In genomic region chr6:166076625-166077024, GRCh38 we compare ENCODE assay signal across 20 cellular contexts.
DNase-seq lines count a peak whose midpoint lies in the region; ATAC-seq, FAIRE-seq and TF ChIP-seq lines count a peak whose summit lies in the region.
"Had no signal": no experiment of that assay in that cellular context is flagged by ENCODE, and none has a peak within 500 bp of the region (broad histone marks: within the 10 kb centered on the region; RNA-seq: fewer than 3 reads in every experiment).

No MANE protein-coding gene starts in this region.

- H3K23ac ChIP-seq in mesendoderm (ENCODE audit: low read length): no peak overlapping the region

- H3K9ac ChIP-seq in Karpas-422 (ENCODE audit: low read length) (no peak overlapping the region), mesendoderm (ENCODE audit: low read length) (no peak overlapping the region)

- no peak overlapping the region for H3K4ac ChIP-seq in mesendoderm (ENCODE audit: low read depth, low read length)

- no peak overlapping the region for H2BK15ac ChIP-seq in mesendoderm (replicated peaks; ENCODE audit: low read depth)

- no peak overlapping the region for H3K4me2 ChIP-seq in Karpas-422 (ENCODE audit: low read depth, low read length, poor library complexity, severe bottlenecking)
- H3K4me2 ChIP-seq in mesendoderm (ENCODE audit: low read length): no peak overlapping the region

- H3K36me3 ChIP-seq in Karpas-422 (ENCODE audit: insufficient read depth, low read length): no peaks in the 10 kb centered on the region
- no peaks in the 10 kb centered on the region for H3K36me3 ChIP-seq in bronchial epithelial cell (ENCODE audit: control insufficient read depth, insufficient read depth, low read length)
- no peaks in the 10 kb centered on the region for H3K36me3 ChIP-seq in mesendoderm (ENCODE audit: control insufficient read depth, insufficient read depth, low read length)
- H3K36me3 ChIP-seq: ascending aorta, neutrophil had no signal

- H3K79me1 ChIP-seq in mesendoderm (ENCODE audit: low read length): no peaks in the 10 kb centered on the region

- no peak overlapping the region for H3K56ac ChIP-seq in mesendoderm (ENCODE audit: low read length)

- no peak overlapping the region for H2AFZ ChIP-seq in Karpas-422 (ENCODE audit: low read length)

- DNase-seq in GM12865 (ENCODE audit: low read depth) (peak; percentile 4), Karpas-422 (peak; percentile 65), bronchial epithelial cell (ENCODE audit: low read depth) (no peak), mesendoderm (peak; percentile 54), NK-92 (lab: John Stamatoyannopoulos, UW; ENCODE audit: unreplicated experiment) (no peak)
- no peak for DNase-seq in NK-92 treated with Interleukin-12 subunit alpha and Interleukin-12 subunit beta, amount 100 ng/mL, for 24 hours (lab: John Stamatoyannopoulos, UW)
- DNase-seq: activated CD8-positive, alpha-beta memory T cell treated with anti-CD3 and anti-CD28 coated beads, Interleukin-2, amount 50 U/mL, for 4 hours; caudate nucleus; CD4-positive, alpha-beta T cell; DMS 273 treated with DMSO at 0.1 percent for 48 hours; GDM1; HFFc6; KG1; NCI-H1694 treated with DMSO at 0.1 percent for 48 hours; NCI-H2171; NCI-H510A treated with DMSO at 0.1 percent for 48 hours had no signal

- no peaks in the 10 kb centered on the region for H3K79me2 ChIP-seq in Karpas-422 (ENCODE audit: low read length)
- H3K79me2 ChIP-seq in mesendoderm (ENCODE audit: control insufficient read depth, insufficient read depth, low read length): no peaks in the 10 kb centered on the region

- no peak overlapping the region for H4K8ac ChIP-seq in mesendoderm (ENCODE audit: low read depth, low read length)

- H3K4me1 ChIP-seq in Karpas-422 (ENCODE audit: low read length): no peaks in the 10 kb centered on the region
- H3K4me1 ChIP-seq in mesendoderm (ENCODE audit: control insufficient read depth, low read depth, low read length): no peaks in the 10 kb centered on the region
- H3K4me1 ChIP-seq: ascending aorta had no signal

- H3K4me3 ChIP-seq in GM12865 (ENCODE audit: low read depth, low read length) (no peak overlapping the region), Karpas-422 (ENCODE audit: low read length) (no peak overlapping the region), bronchial epithelial cell (ENCODE audit: low read depth, low read length) (no peak overlapping the region), mesendoderm (ENCODE audit: low read length) (no peak overlapping the region)
- H3K4me3 ChIP-seq: ascending aorta had no signal

- H3K27ac ChIP-seq in Karpas-422 (ENCODE audit: low read length): no peak overlapping the region
- no peak overlapping the region for H3K27ac ChIP-seq in mesendoderm (ENCODE audit: low read depth, low read length)
- H3K27ac ChIP-seq: ascending aorta, neutrophil had no signal

- no peak overlapping the region for H4K5ac ChIP-seq in mesendoderm (ENCODE audit: low read length)

- TF ChIP-seq CTCF in GM12865 (IDR thresholded peaks at IDR 0.05; ENCODE audit: insufficient read depth, low read depth, low read length, missing control alignments) (peak; percentile 17), bronchial epithelial cell (IDR thresholded peaks at IDR 0.05; ENCODE audit: insufficient read depth, low read length, severe bottlenecking) (no peak)

- H3K9me3 ChIP-seq in Karpas-422 (ENCODE audit: low read length): no peaks in the 10 kb centered on the region
- H3K9me3 ChIP-seq: ascending aorta, neutrophil had no signal

- no peak overlapping the region for H2BK120ac ChIP-seq in mesendoderm (ENCODE audit: low read depth, low read length)

- H3K27me3 ChIP-seq in Karpas-422 (ENCODE audit: low read length) (no peaks in the 10 kb centered on the region), bronchial epithelial cell (ENCODE audit: control insufficient read depth, insufficient read depth, low read length) (no peaks in the 10 kb centered on the region), mesendoderm (ENCODE audit: insufficient read depth, low read length, poor library complexity) (no peaks in the 10 kb centered on the region)
- H3K27me3 ChIP-seq: ascending aorta, neutrophil had no signal

- H3K9me2 ChIP-seq in Karpas-422 (replicated peaks; ENCODE audit: insufficient read depth, low read length): no peaks in the 10 kb centered on the region

- ATAC-seq in GM21723 (IDR thresholded peaks at IDR 0.05; ENCODE audit: unreplicated experiment): no peak

- H2AK5ac ChIP-seq in mesendoderm (ENCODE audit: low read length): no peak overlapping the region

- WGBS in mesendoderm (ENCODE audit: extremely low coverage, insufficient coverage, low lambda C conversion rate): no CpG with 5 or more reads among the region's 4 CpGs

- H4K20me1 ChIP-seq in Karpas-422 (ENCODE audit: insufficient read depth, low read depth, low read length): no peaks in the 10 kb centered on the region

- H3K18ac ChIP-seq in mesendoderm (ENCODE audit: low read length): no peak overlapping the region

- peak; percentile 40 for FAIRE-seq in bronchial epithelial cell (lab: Jason Lieb, UNC)
- FAIRE-seq: endothelial cell of umbilical vein had no signal

- H2BK5ac ChIP-seq in mesendoderm (ENCODE audit: low read length): no peak overlapping the region

Comparison
In these comparisons a context has a peak if more than half of its experiments do, and no peak if none do; other contexts are left out.
1. DNase-seq: peak in GM12865 (single experiment), Karpas-422 (single experiment) and mesendoderm (single experiment); none in bronchial epithelial cell (single experiment), NK-92 treated with Interleukin-12 subunit alpha and Interleukin-12 subunit beta, amount 100 ng/mL, for 24 hours (single experiment) and NK-92 (single experiment).